Comparison of ENCODE assay signal across 18 cellular contexts in the genomic region with DNA sequence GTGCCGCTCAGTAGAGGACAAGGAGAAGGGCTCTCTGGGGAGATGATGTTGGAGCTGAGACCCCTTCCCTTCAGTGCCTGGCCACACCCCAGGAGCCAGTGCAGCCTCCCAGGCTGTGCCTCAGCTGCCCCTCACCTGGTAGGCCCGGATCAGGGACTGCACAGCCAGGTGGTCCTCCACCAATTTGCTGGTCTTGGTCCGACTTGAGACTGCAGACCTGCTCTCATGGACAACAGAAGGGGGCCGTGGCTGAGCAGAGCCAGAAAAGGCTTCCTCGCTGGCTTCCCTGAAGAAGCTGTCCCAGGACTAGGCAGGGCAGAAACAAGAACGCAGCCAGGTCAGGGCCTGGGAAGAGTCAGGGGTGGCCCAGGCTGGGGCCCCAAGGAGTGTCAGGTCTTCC. TPM values are rescaled to one million over a fixed set of nuclear protein-coding genes. Genes with fewer than 3 reads are reported as not detected.
DNase-seq lines count a peak whose midpoint lies in the region; TF ChIP-seq lines count a peak whose summit lies in the region.
"Had no signal": no experiment of that assay in that cellular context is flagged by ENCODE, and none has a peak within 500 bp of the region (broad histone marks: within the 10 kb centered on the region; RNA-seq: fewer than 3 reads in every experiment).

No MANE protein-coding gene starts in this region.

- WGBS in endodermal cell (ENCODE audit: insufficient coverage in 1 of 2, insufficient read length in 1 of 2), 2 experiments, result 90 to 98% methylated on average over 6 of the region's 6 CpGs

- no peaks in the 10 kb centered on the region for H3K9me3 ChIP-seq in endodermal cell (ENCODE audit: control insufficient read depth, low read length)
- H3K9me3 ChIP-seq: A549, BLaER1 had no signal

- H3K27me3 Mint-ChIP-seq in endodermal cell (ENCODE audit: insufficient read depth), result no peaks in the 10 kb centered on the region

- no peak for TF ChIP-seq CTCF in endodermal cell (conservative IDR thresholded peaks at IDR 0.05)

- no peak for TF ChIP-seq POLR2A in erythroblast (IDR thresholded peaks at IDR 0.05; ENCODE audit: low read length)

- H3K4me1 ChIP-seq in endodermal cell (ENCODE audit: control insufficient read depth, insufficient read depth, low read length), result peaks cover 6% of the 10 kb centered on the region

- H3K9me3 Mint-ChIP-seq in endodermal cell, result no peaks in the 10 kb centered on the region
- H3K9me3 Mint-ChIP-seq: CD4-positive, alpha-beta memory T cell; HFFc6 had no signal

- no peaks in the 10 kb centered on the region for H3K36me3 Mint-ChIP-seq in endodermal cell (ENCODE audit: low read depth)
- H3K36me3 Mint-ChIP-seq: CD14-positive monocyte; CD4-positive, alpha-beta memory T cell had no signal

- H3K36me3 ChIP-seq in endodermal cell (ENCODE audit: control insufficient read depth, insufficient read depth, low read length), result no peaks in the 10 kb centered on the region
- H3K36me3 ChIP-seq: BLaER1 had no signal

- H3K27ac ChIP-seq in endodermal cell (ENCODE audit: low read depth, low read length), result no peak overlapping the region
- H3K27ac ChIP-seq: 22Rv1, A549, BLaER1 had no signal

- peak; percentile 26 for DNase-seq in activated CD8-positive, alpha-beta memory T cell treated with anti-CD3 and anti-CD28 coated beads for 24 hours
- no peak for DNase-seq in activated CD8-positive, alpha-beta memory T cell treated with anti-CD3 and anti-CD28 coated beads, Interleukin-2, amount 50 U/mL, for 4 hours
- DNase-seq in endodermal cell, result peak; percentile 28
- peak; percentile 69 for DNase-seq in posterior vena cava (ENCODE audit: low spot score)
- DNase-seq in NK-92 treated with Interleukin-12 subunit alpha and Interleukin-12 subunit beta, amount 100 ng/mL, for 24 hours (lab: John Stamatoyannopoulos, UW), result no peak
- no peak for DNase-seq in erythroblast (lab: John Stamatoyannopoulos, UW)
- DNase-seq in NCI-H748 treated with DMSO at 0.1 percent for 48 hours (lab: John Stamatoyannopoulos, UW), result no peak
- DNase-seq: CD4-positive, alpha-beta memory T cell; DMS153; DMS79; GDM1; GOT3; HFFc6; IMR-90 had no signal

- peaks cover 9% of the 10 kb centered on the region for H3K4me1 Mint-ChIP-seq in endodermal cell
- H3K4me1 Mint-ChIP-seq: CD14-positive monocyte had no signal

- no peak overlapping the region for H3K4me3 ChIP-seq in endodermal cell (ENCODE audit: low read length)
- H3K4me3 ChIP-seq: A549, BLaER1 had no signal

- no peak overlapping the region for H3K27ac Mint-ChIP-seq in endodermal cell
- H3K27ac Mint-ChIP-seq: CD14-positive monocyte; CD4-positive, alpha-beta memory T cell; HFFc6 had no signal

- no peak overlapping the region for H3K9ac ChIP-seq in endodermal cell (ENCODE audit: extremely low read depth, low read length, poor library complexity, severe bottlenecking)
- H3K9ac ChIP-seq: BLaER1 had no signal

- no peaks in the 10 kb centered on the region for H3K27me3 ChIP-seq in endodermal cell (ENCODE audit: control insufficient read depth, insufficient read depth, low read length, poor library complexity, severe bottlenecking)
- H3K27me3 ChIP-seq: BLaER1 had no signal

- no peak overlapping the region for H3K4me3 Mint-ChIP-seq in endodermal cell
- H3K4me3 Mint-ChIP-seq: CD14-positive monocyte; CD4-positive, alpha-beta memory T cell; HFFc6 had no signal

- intact Hi-C loops in posterior vena cava (cut with DNase I), result no loop called here

RNA-seq across cellular contexts. Expression of gene OGDHL, which starts 5.5 kb away (rescaled TPM):
- 10 to 100 TPM; 13.0 to 14.6 TPM for total RNA-seq in endodermal cell
- 7.3 TPM for polyA plus RNA-seq in endodermal cell (2013, experiment 1 of 2)
- polyA plus RNA-seq in endodermal cell (2013, experiment 2 of 2), result 5.5 TPM
- not detected for total RNA-seq in posterior vena cava
- total RNA-seq: CD4-positive, alpha-beta memory T cell had no signal
- polyA plus RNA-seq: CD14-positive monocyte; CD4-positive, alpha-beta memory T cell had no signal

Comparison
In these comparisons a context has a peak if more than half of its experiments do, and no peak if none do; other contexts are left out.
1. DNase-seq: peak in activated CD8-positive, alpha-beta memory T cell treated with anti-CD3 and anti-CD28 coated beads for 24 hours (single experiment), endodermal cell (single experiment) and posterior vena cava (single experiment); none in activated CD8-positive, alpha-beta memory T cell treated with anti-CD3 and anti-CD28 coated beads, Interleukin-2, amount 50 U/mL, for 4 hours (single experiment), NK-92 treated with Interleukin-12 subunit alpha and Interleukin-12 subunit beta, amount 100 ng/mL, for 24 hours (single experiment), erythroblast (0 of 2) and NCI-H748 treated with DMSO at 0.1 percent for 48 hours (single experiment).
2. RNA of gene OGDHL, which starts 5.5 kb away (total RNA-seq): 13.0 to 14.6 TPM in endodermal cell; not detected in posterior vena cava; every median in the first group is over 10 times any median in the second.